16 cellular contexts compared by ENCODE assay signal in the genomic region with DNA sequence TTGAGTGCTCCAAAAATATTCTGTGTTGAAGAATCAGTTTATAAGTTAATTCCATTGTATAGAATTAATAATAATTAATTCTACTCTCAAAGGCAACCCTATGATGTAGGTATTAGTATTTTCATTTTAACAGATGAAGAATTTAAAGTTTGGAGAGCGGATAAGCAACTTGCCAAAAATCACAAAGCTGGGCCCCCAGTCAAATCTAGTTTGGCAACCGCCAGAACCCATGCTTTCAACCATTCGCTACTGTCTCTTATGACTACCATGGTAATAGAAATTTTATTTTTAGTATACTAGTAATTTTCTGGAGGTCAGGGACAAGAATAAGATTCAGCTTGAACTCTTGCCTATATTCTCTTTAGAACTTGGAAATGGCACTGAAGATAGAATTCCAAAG.
"Had no signal": no experiment of that assay in that cellular context is flagged by ENCODE, and none has a peak within 500 bp of the region (broad histone marks: within the 10 kb centered on the region; RNA-seq: fewer than 3 reads in every experiment).

No MANE protein-coding gene starts in this region.

- H3K9me3 Mint-ChIP-seq: activated CD4-positive, alpha-beta T cell treated with anti-CD3 and anti-CD28 coated beads, Interleukin-2, amount 10 ng/mL, durations not matched to agents 24 days and 14 days; activated T-helper 2 cell treated with anti-CD3 and anti-CD28 coated beads, Interferon-gamma antibody, Interleukin-2, Interleukin-4, amounts not matched to agents 10 μg/mL and 5 μg/mL and 100 μg/mL, durations not matched to agents 14 hours and 24 hours and 36 hours; brain; endodermal cell; mesothelial cell of epicardium; stimulated activated naive CD8-positive, alpha-beta T cell treated with anti-CD3 and anti-CD28 coated beads, Interleukin-15, Interleukin-2, amounts not matched to agents 100 ng/mL and 50 ng/mL, for 24 hours; T-helper 1 cell treated with Interleukin-12 subunit alpha and Interleukin-12 subunit beta and Interleukin-4 antibody, amounts not matched to agents 30 μg/mL and 1 μg/mL, for 36 hours; WTC11 had no signal

- H3K27me3 ChIP-seq: right lobe of liver, tibial nerve had no signal

- H3K36me3 ChIP-seq: right lobe of liver, tibial nerve had no signal

- H3K27me3 Mint-ChIP-seq: activated CD4-positive, alpha-beta T cell treated with anti-CD3 and anti-CD28 coated beads, Interleukin-2, amount 10 ng/mL, durations not matched to agents 24 days and 14 days; stimulated activated naive CD8-positive, alpha-beta T cell treated with anti-CD3 and anti-CD28 coated beads, Interleukin-15, Interleukin-2, amounts not matched to agents 100 ng/mL and 50 ng/mL, for 24 hours had no signal

- H3K27ac Mint-ChIP-seq: activated CD4-positive, alpha-beta T cell treated with anti-CD3 and anti-CD28 coated beads, Interleukin-2, amount 10 ng/mL, durations not matched to agents 24 days and 14 days; activated T-helper 2 cell treated with anti-CD3 and anti-CD28 coated beads, Interferon-gamma antibody, Interleukin-2, Interleukin-4, amounts not matched to agents 10 μg/mL and 5 μg/mL and 100 μg/mL, durations not matched to agents 14 hours and 24 hours and 36 hours; mesothelial cell of epicardium; stimulated activated naive CD8-positive, alpha-beta T cell treated with anti-CD3 and anti-CD28 coated beads, Interleukin-15, Interleukin-2, amounts not matched to agents 100 ng/mL and 50 ng/mL, for 24 hours; T-helper 1 cell treated with Interleukin-12 subunit alpha and Interleukin-12 subunit beta and Interleukin-4 antibody, amounts not matched to agents 30 μg/mL and 1 μg/mL, for 36 hours; WTC11 had no signal

- DNase-seq: activated CD4-positive, alpha-beta T cell treated with anti-CD3 and anti-CD28 coated beads, Interleukin-2, amount 10 ng/mL, durations not matched to agents 24 days and 14 days; activated CD8-positive, alpha-beta memory T cell treated with anti-CD3 and anti-CD28 coated beads for 24 hours; activated naive CD4-positive, alpha-beta T cell treated with anti-CD3 and anti-CD28 coated beads, Interleukin-2, amount 50 U/mL, for 16 hours; amniotic stem cell; posterior cingulate gyrus; right lobe of liver; stimulated activated CD4-positive, alpha-beta T cell treated with anti-CD3 and anti-CD28 coated beads, Interleukin-15, amount 100 ng/mL, for 24 hours; stimulated activated CD4-positive, alpha-beta T cell treated with anti-CD3 and anti-CD28 coated beads, Interleukin-4, amount 100 ng/mL, for 24 hours had no signal

- H3K9me3 ChIP-seq: right lobe of liver, tibial nerve had no signal

- H3K4me3 ChIP-seq: right lobe of liver, tibial nerve had no signal

- H3K4me1 Mint-ChIP-seq: activated CD4-positive, alpha-beta T cell treated with anti-CD3 and anti-CD28 coated beads, Interleukin-2, amount 10 ng/mL, durations not matched to agents 24 days and 14 days; mesothelial cell of epicardium had no signal

- H3K4me3 Mint-ChIP-seq: activated CD4-positive, alpha-beta T cell treated with anti-CD3 and anti-CD28 coated beads, Interleukin-2, amount 10 ng/mL, durations not matched to agents 24 days and 14 days; brain; endodermal cell; mesothelial cell of epicardium; stimulated activated naive CD8-positive, alpha-beta T cell treated with anti-CD3 and anti-CD28 coated beads, Interleukin-15, Interleukin-2, amounts not matched to agents 100 ng/mL and 50 ng/mL, for 24 hours; T-helper 1 cell treated with Interleukin-12 subunit alpha and Interleukin-12 subunit beta and Interleukin-4 antibody, amounts not matched to agents 30 μg/mL and 1 μg/mL, for 36 hours; WTC11 had no signal

- H3K27ac ChIP-seq: right lobe of liver had no signal
